In the genomic region with DNA sequence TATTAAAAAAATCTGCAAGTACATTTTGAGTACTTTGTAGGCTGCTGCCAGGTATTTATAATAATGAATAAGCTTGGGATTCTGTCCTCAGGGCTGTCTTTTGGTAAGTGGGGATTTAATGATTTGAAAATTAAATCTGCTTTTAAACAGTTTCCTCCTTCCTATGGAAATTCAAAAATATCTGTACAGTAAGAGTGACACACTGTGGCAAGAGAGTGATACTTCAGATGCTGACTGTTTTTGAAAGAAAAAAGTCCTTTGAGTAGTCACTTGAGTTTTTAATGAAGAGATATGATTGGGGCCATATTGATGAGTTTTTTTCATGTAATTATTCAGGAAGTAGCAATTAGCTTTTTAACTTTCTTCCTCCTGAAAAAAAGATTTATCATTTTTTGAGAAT, we compare ENCODE assay signal across 9 cellular contexts. TPM values are rescaled to one million over a fixed set of nuclear protein-coding genes. Genes with fewer than 3 reads are reported as not detected.
A peak's percentile ranks its signal among the peaks of the same experiment; 100 is the strongest.
DNase-seq lines count a peak whose midpoint lies in the region; ATAC-seq and TF ChIP-seq lines count a peak whose summit lies in the region.
"Had no signal": no experiment of that assay in that cellular context is flagged by ENCODE, and none has a peak within 500 bp of the region (broad histone marks: within the 10 kb centered on the region; RNA-seq: fewer than 3 reads in every experiment).

No MANE protein-coding gene starts in this region.

- no peak overlapping the region for H3K9ac ChIP-seq in GM23248

- H3K27me3 ChIP-seq in GM23248 (replicated peaks; ENCODE audit: insufficient read depth) (no peaks in the 10 kb centered on the region), right atrium auricular region (no peaks in the 10 kb centered on the region)

- no peaks in the 10 kb centered on the region for H4K20me1 ChIP-seq in GM23248 (ENCODE audit: insufficient read depth)

- peak; percentile 10 to 49 for TF ChIP-seq CTCF in right atrium auricular region (IDR thresholded peaks at IDR 0.05)

- H3F3A ChIP-seq in GM23248 (ENCODE audit: insufficient read depth) = no peaks in the 10 kb centered on the region

- H3K9me3 ChIP-seq in GM23248 (ENCODE audit: low read depth) (no peaks in the 10 kb centered on the region), right atrium auricular region (no peaks in the 10 kb centered on the region)

- peak; percentile 14 for DNase-seq in COLO829 (ENCODE audit: low spot score)
- peak; percentile 28 for DNase-seq in GM23248
- DNase-seq in right atrium auricular region (ENCODE audit: low spot score) = no peak
- DNase-seq in iPS-NIHi11 (ENCODE audit: low spot score) = no peak
- DNase-seq in activated CD8-positive, alpha-beta memory T cell treated with anti-CD3 and anti-CD28 coated beads for 24 hours = no peak
- no peak for DNase-seq in activated naive CD4-positive, alpha-beta T cell treated with anti-CD3 and anti-CD28 coated beads, Interleukin-2, amount 50 U/mL, for 16 hours
- DNase-seq: natural killer cell had no signal

- no peaks in the 10 kb centered on the region for H3K9me2 ChIP-seq in GM23248 (ENCODE audit: insufficient read depth)

- H3K36me3 ChIP-seq in GM23248 (ENCODE audit: low read depth) (peaks cover 24% of the 10 kb centered on the region), right atrium auricular region (peaks cover 23% of the 10 kb centered on the region)

- in situ Hi-C loops in GM23248 (cut with MboI) = no loop called here

- H3K27ac ChIP-seq in GM23248 = no peak overlapping the region
- H3K27ac ChIP-seq in right atrium auricular region = no peak overlapping the region

- peak; percentile 36; the same call in 1 of the 3 replicates for ATAC-seq in SK-N-SH treated with all-trans-retinoic acid at 6 μM for 48 hours
- ATAC-seq in HG03432 (IDR thresholded peaks at IDR 0.05; ENCODE audit: unreplicated experiment) = no peak
- ATAC-seq: natural killer cell had no signal

- H3K4me3 ChIP-seq in GM23248 (no peak overlapping the region), right atrium auricular region (no peak overlapping the region)

- H3K79me2 ChIP-seq in GM23248 (ENCODE audit: insufficient read depth) = no peaks in the 10 kb centered on the region

- H3K4me2 ChIP-seq in GM23248 (ENCODE audit: unreplicated experiment) = no peak overlapping the region

- H3K4me1 ChIP-seq in GM23248 (ENCODE audit: insufficient read depth) (no peaks in the 10 kb centered on the region), right atrium auricular region (no peaks in the 10 kb centered on the region)

- H2AFZ ChIP-seq in GM23248 = no peak overlapping the region

TF ChIP-seq in SK-N-SH treated with all-trans-retinoic acid at 6 μM for 48 hours, 23 proteins besides CTCF, POLR2A, EP300 and RAD21:
- TF ChIP-seq ZFP30 (CRISPR knock-in tag; IDR thresholded peaks at IDR 0.05) (no peak), ZNF565 (CRISPR knock-in tag; conservative IDR thresholded peaks at IDR 0.05; ENCODE audit: low read depth) (no peak), TOX (CRISPR knock-in tag; IDR thresholded peaks at IDR 0.05; ENCODE audit: borderline replicate concordance) (no peak), GLIS3 (CRISPR knock-in tag; IDR thresholded peaks at IDR 0.05) (no peak), ISL1 (CRISPR knock-in tag; IDR thresholded peaks at IDR 0.05) (no peak), ZC3H10 (CRISPR knock-in tag; IDR thresholded peaks at IDR 0.05) (no peak), RARB (CRISPR knock-in tag; IDR thresholded peaks at IDR 0.05) (no peak), ARNTL (CRISPR knock-in tag; IDR thresholded peaks at IDR 0.05; ENCODE audit: borderline replicate concordance, low read depth) (no peak), TCF4 (CRISPR knock-in tag; IDR thresholded peaks at IDR 0.05; ENCODE audit: borderline replicate concordance) (no peak)

RNA-seq across cellular contexts. Expression of a gene that starts 49.2 kb away (rescaled TPM):
- 24.0 and 26.3 TPM in 2 replicates for total RNA-seq in GM23248 (2014; rRNA removed; shearing (Covaris generic))
- polyA plus RNA-seq in GM23248 (2016; fragmentation: Nextera tagmentation; extraction: Ambion mirVana) = 12.2 and 14.1 TPM in 2 replicates
- total RNA-seq in right atrium auricular region = 10 to 100 TPM in 1 of 2 donors, 1 to 10 TPM in 1; 8.2 to 10.8 TPM

Comparison
In these comparisons a context has a peak if more than half of its experiments do, and no peak if none do; other contexts are left out.
1. DNase-seq: peak in COLO829 (single experiment) and GM23248 (single experiment); none in right atrium auricular region (single experiment), iPS-NIHi11 (single experiment), activated CD8-positive, alpha-beta memory T cell treated with anti-CD3 and anti-CD28 coated beads for 24 hours (single experiment) and activated naive CD4-positive, alpha-beta T cell treated with anti-CD3 and anti-CD28 coated beads, Interleukin-2, amount 50 U/mL, for 16 hours (single experiment).